In the genomic region with DNA sequence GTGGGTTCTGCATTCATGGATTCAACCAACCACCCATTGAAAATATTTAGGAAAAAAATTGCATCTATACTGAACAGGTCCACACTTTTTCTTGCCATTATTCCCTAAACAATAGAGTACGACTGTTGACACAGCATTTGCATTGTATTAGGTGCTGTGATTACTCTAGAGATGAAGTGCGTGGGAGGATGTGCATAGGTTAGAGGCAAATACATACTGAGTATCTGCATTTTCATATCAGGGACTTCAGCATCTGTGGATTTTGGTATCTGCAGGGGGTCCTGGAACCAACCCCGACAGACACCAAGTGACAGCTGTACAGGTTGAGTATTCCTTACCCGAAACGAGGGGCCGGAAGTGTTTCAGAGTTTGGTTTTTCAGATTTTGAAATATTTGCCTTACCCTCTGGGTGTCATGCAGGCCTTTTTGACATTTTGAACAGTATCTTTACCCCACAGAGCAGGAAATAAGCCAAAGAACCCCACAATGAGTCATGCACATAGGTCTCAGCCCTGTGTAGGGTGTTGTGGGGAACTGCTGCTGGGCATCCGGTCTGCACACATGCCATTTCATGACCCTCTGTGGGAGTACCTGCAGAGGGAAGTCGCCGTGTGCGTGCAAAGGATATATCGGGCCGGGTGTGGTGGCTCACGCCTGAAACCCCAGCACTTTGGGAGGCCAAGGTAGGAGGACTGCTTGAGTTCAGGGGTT, we compare ENCODE assay signal across 9 cellular contexts. TPM values are rescaled to one million over a fixed set of nuclear protein-coding genes. Genes with fewer than 3 reads are reported as not detected.
DNase-seq lines count a peak whose midpoint lies in the region; ATAC-seq lines count a peak whose summit lies in the region.
"Had no signal": no experiment of that assay in that cellular context is flagged by ENCODE, and none has a peak within 500 bp of the region (broad histone marks: within the 10 kb centered on the region; RNA-seq: fewer than 3 reads in every experiment).

No MANE protein-coding gene starts in this region.

- H3K27ac ChIP-seq in caudate nucleus (ENCODE audit: low read depth, low read length) = no peak overlapping the region
- H3K27ac ChIP-seq: parathyroid adenoma had no signal

- DNase-seq in ELR (ENCODE audit: low read depth) (peak; percentile 84), M059J (ENCODE audit: low read depth) (peak; percentile 39), mucosa of gallbladder (ENCODE audit: low spot score) (peak; percentile 18), NCI-H748 (lab: John Stamatoyannopoulos, UW; ENCODE audit: unreplicated experiment) (no peak), caudate nucleus (lab: John Stamatoyannopoulos, UW) (no peak), 8988T (no peak)
- peak; percentile 51 for DNase-seq in activated CD8-positive, alpha-beta memory T cell treated with anti-CD3 and anti-CD28 coated beads, Interleukin-2, amount 50 U/mL, for 24 hours (ENCODE audit: extremely low read depth)

- no peak for ATAC-seq in HG02884 (IDR thresholded peaks at IDR 0.05; ENCODE audit: unreplicated experiment)

RNA-seq across cellular contexts. Expression of a gene that starts 14.5 kb away (rescaled TPM):
- total RNA-seq in M059J (2014; rRNA removed; shearing (Covaris generic)) = 53.2 and 99.3 TPM in 2 replicates
- 32.8 TPM for total RNA-seq in mucosa of gallbladder

RNA-seq across cellular contexts. Expression of a gene that starts 14.8 kb away (rescaled TPM):
- 65.1 and 83.1 TPM in 2 replicates for total RNA-seq in M059J (2014; rRNA removed; shearing (Covaris generic))
- total RNA-seq in mucosa of gallbladder = 39.4 TPM

RNA-seq across cellular contexts. Expression of a gene that starts 51.7 kb away (rescaled TPM):
- total RNA-seq in M059J (2014; rRNA removed; shearing (Covaris generic)) = 5.0 and 6.4 TPM in 2 replicates
- 8.7 TPM for total RNA-seq in mucosa of gallbladder

Comparison
In these comparisons a context has a peak if more than half of its experiments do, and no peak if none do; other contexts are left out.
1. DNase-seq: peak in ELR (single experiment), M059J (single experiment), activated CD8-positive, alpha-beta memory T cell treated with anti-CD3 and anti-CD28 coated beads, Interleukin-2, amount 50 U/mL, for 24 hours (single experiment) and mucosa of gallbladder (single experiment); none in NCI-H748 (single experiment), caudate nucleus (0 of 61) and 8988T (single experiment).